19 cellular contexts compared by ENCODE assay signal in the genomic region with DNA sequence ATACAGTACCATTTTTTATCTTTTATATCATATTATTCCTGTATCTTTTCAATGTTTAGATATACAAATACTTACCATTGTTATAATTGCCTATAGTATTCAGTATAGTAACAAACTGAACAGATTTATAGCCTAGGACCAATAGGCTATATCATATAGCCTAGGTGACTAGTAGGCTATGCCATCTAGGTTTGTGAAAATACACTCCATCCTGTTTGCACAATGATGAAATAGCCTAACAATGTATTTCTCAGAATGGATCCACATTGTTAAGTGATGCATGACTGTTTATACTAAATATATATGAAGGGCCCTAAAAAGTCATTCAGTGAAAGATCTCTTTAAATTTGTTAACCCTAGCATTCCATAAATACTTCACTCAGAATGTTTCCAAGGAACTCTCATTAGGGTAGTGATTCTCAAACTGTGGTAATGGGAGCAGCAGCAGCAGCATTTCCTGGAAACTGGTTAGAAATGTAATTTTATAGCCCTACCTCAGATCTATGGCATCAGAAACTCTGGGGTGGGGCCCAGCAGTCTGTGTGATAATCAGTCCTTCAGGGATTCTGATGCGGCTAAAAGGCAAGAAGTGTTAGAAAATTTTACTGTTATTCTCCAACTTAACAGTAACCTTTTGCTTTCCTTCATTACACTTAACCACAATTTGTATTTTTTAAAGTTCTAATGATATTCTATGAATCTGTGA.
DNase-seq lines count a peak whose midpoint lies in the region; ATAC-seq and TF ChIP-seq lines count a peak whose summit lies in the region.
"Had no signal": no experiment of that assay in that cellular context is flagged by ENCODE, and none has a peak within 500 bp of the region (broad histone marks: within the 10 kb centered on the region; RNA-seq: fewer than 3 reads in every experiment).

No MANE protein-coding gene starts in this region.

- H3K4ac ChIP-seq in IMR-90 (ENCODE audit: low read depth, low read length): no peak overlapping the region

- H3K23ac ChIP-seq in IMR-90 (ENCODE audit: low read depth, low read length): no peak overlapping the region

- in situ Hi-C loops in Caki2 (cut with HindIII; ENCODE audit: low pct_unique_long_range_greater_than_20kb, low sequenced_read_pairs) (no loop called here), IMR-90 (cut with MboI; ENCODE audit: low sequenced_read_pairs) (no loop called here)

- no peak overlapping the region for H2BK120ac ChIP-seq in IMR-90 (ENCODE audit: low read depth, low read length)

- H2BK20ac ChIP-seq in IMR-90 (ENCODE audit: low read depth, low read length): no peak overlapping the region

- H3K56ac ChIP-seq in IMR-90 (ENCODE audit: extremely low read depth, insufficient read depth, low read length): no peak overlapping the region

- H3K79me1 ChIP-seq in IMR-90 (ENCODE audit: low read depth in 1 of 2, low read length in 2 of 2): 0 out of 4 replicates have a peak, but pooled peaks cover 0 to 3% of the 10 kb centered on the region in 2 experiments

- no peak overlapping the region for H4K5ac ChIP-seq in IMR-90 (ENCODE audit: low read depth, low read length)

- no CpG with 5 or more reads among the region's 1 CpG for WGBS in IMR-90 (ENCODE audit: extremely low coverage in 2 of 2, insufficient read length in 1 of 2), 2 experiments
- 91 to 100% methylated on average over 1 of the region's 1 CpG for WGBS in esophagus squamous epithelium, 2 donors

- H2AK9ac ChIP-seq in IMR-90 (replicated peaks; ENCODE audit: low read depth, low read length, poor library complexity): no peak overlapping the region

- H3K9ac ChIP-seq in IMR-90 (ENCODE audit: low read depth, low read length): no peak overlapping the region

- TF ChIP-seq CTCF in IMR-90 (conservative IDR thresholded peaks at IDR 0.05; ENCODE audit: low read depth, low read length) (no peak), cardiac fibroblast (IDR thresholded peaks at IDR 0.05; ENCODE audit: low read depth, low read length) (no peak), mucosa of descending colon (IDR thresholded peaks at IDR 0.05) (no peak), esophagus squamous epithelium (IDR thresholded peaks at IDR 0.05) (no peak)

- peaks cover 3% of the 10 kb centered on the region; the same call in 1 of the 2 replicates for H3K36me3 ChIP-seq in IMR-90 (ENCODE audit: control insufficient read depth, insufficient read depth, low read length)
- no peaks in the 10 kb centered on the region for H3K36me3 ChIP-seq in mucosa of descending colon (ENCODE audit: low read depth)
- no peaks in the 10 kb centered on the region for H3K36me3 ChIP-seq in esophagus squamous epithelium
- H3K36me3 ChIP-seq: right lobe of liver had no signal

- no peak overlapping the region for H2AFZ ChIP-seq in IMR-90 (replicated peaks; ENCODE audit: low read length, poor library complexity)

- no peak overlapping the region for H3K14ac ChIP-seq in IMR-90 (replicated peaks; ENCODE audit: low read depth, low read length)

- H4K8ac ChIP-seq in IMR-90 (ENCODE audit: low read depth in 2 of 2, low read length in 2 of 2): no peak overlapping the region

- no peaks in the 10 kb centered on the region for H3K4me1 ChIP-seq in IMR-90 (ENCODE audit: control insufficient read depth, insufficient read depth, low read length)
- no peaks in the 10 kb centered on the region for H3K4me1 ChIP-seq in mucosa of descending colon (ENCODE audit: low read depth)
- H3K4me1 ChIP-seq in esophagus squamous epithelium: no peaks in the 10 kb centered on the region
- H3K4me1 ChIP-seq: right lobe of liver, testis had no signal

- no peak overlapping the region for H3K4me2 ChIP-seq in IMR-90 (ENCODE audit: low read depth, low read length)

- H2AK5ac ChIP-seq in IMR-90 (ENCODE audit: low read depth, low read length): no peak overlapping the region

- no peak for TF ChIP-seq RAD21 in IMR-90 (IDR thresholded peaks at IDR 0.05; ENCODE audit: low read length)

- CTCF ChIA-PET in IMR-90 (lab: Yijun Ruan, JAX): no interaction called here

- H2BK5ac ChIP-seq in IMR-90 (ENCODE audit: low read depth, low read length, poor library complexity, severe bottlenecking): no peak overlapping the region

- no peak overlapping the region for H4K91ac ChIP-seq in IMR-90 (ENCODE audit: insufficient read depth, low read depth, low read length)

- no peaks in the 10 kb centered on the region for H4K20me1 ChIP-seq in IMR-90 (ENCODE audit: insufficient read depth, low read length)

- H3K27me3 ChIP-seq in IMR-90 (ENCODE audit: control insufficient read depth, insufficient read depth, low read length): no peaks in the 10 kb centered on the region
- H3K27me3 ChIP-seq in esophagus squamous epithelium: no peaks in the 10 kb centered on the region
- H3K27me3 ChIP-seq: testis had no signal

- no peak overlapping the region for H3K18ac ChIP-seq in IMR-90 (ENCODE audit: low read depth, low read length)

- BruUV-seq in IMR-90 (replicated peaks; lab: Mats Ljungman, UMichigan): no TSS peak

- POLR2A ChIA-PET in IMR-90 (lab: Charles Lee; ENCODE audit: unreplicated experiment): no interaction called here

- H3K27ac ChIP-seq in IMR-90 (ENCODE audit: insufficient read depth, low read length) (no peak overlapping the region), esophagus squamous epithelium (no peak overlapping the region)
- H3K27ac ChIP-seq: right lobe of liver, testis had no signal

- dilution Hi-C loops in IMR-90 (cut with HindIII; ENCODE audit: low sequenced_read_pairs, unreplicated experiment): no loop called here

- no peak overlapping the region for H2BK15ac ChIP-seq in IMR-90 (ENCODE audit: low read depth, low read length)

- TF ChIP-seq POLR2A in IMR-90 (IDR thresholded peaks at IDR 0.05; ENCODE audit: low read depth, low read length): no peak
- no peak for TF ChIP-seq POLR2A in esophagus squamous epithelium (IDR thresholded peaks at IDR 0.05)

- H3K9me3 ChIP-seq in IMR-90 (ENCODE audit: control insufficient read depth, insufficient read depth, low read length) (no peaks in the 10 kb centered on the region), mucosa of descending colon (no peaks in the 10 kb centered on the region), esophagus squamous epithelium (no peaks in the 10 kb centered on the region)
- H3K9me3 ChIP-seq: right lobe of liver, testis had no signal

- ATAC-seq in IMR-90 (ENCODE audit: low read depth): peak; percentile 42
- ATAC-seq in mucosa of descending colon: peak; percentile 68
- ATAC-seq in HG02884 (IDR thresholded peaks at IDR 0.05; ENCODE audit: unreplicated experiment): no peak
- ATAC-seq: right lobe of liver, T-helper 17 cell had no signal

- intact Hi-C loops in IMR-90 (cut with micrococcal nuclease): loop anchor here (5.0 kb wide), 1 partner anchor 77 kb away; the partner anchor contains the start of gene PRRG1
- intact Hi-C loops in mucosa of descending colon (cut with DNase I, micrococcal nuclease): no loop called here
- intact Hi-C loops in esophagus squamous epithelium (cut with DNase I): no loop called here

- H3K9me1 ChIP-seq in IMR-90 (ENCODE audit: insufficient read depth, low read length): no peaks in the 10 kb centered on the region

- DNase-seq in Caki2 (ENCODE audit: low read depth) (peak; percentile 2), IMR-90 (peak; percentile 29), cardiac fibroblast (ENCODE audit: low read depth in 2 of 2) (peak; percentile 24 to 51), mucosa of descending colon (peak in 1 of 3 donors; percentile 6), NCI-H187 (lab: John Stamatoyannopoulos, UW) (no peak), NCI-H2029 (lab: John Stamatoyannopoulos, UW) (no peak), esophagus squamous epithelium (lab: John Stamatoyannopoulos, UW) (no peak)
- DNase-seq: activated CD4-positive, CD25-positive, alpha-beta regulatory T cell; activated effector memory CD4-positive, alpha-beta T cell treated with Interleukin-2 at 50 U/mL for 16 hours; AML-193; amniotic stem cell; Calu3; cortex of kidney; NCI-H2171 treated with DMSO at 0.1 percent for 48 hours; nucleus accumbens; right lobe of liver; T-helper 17 cell; testis had no signal

- H3K4me3 ChIP-seq in IMR-90 (ENCODE audit: insufficient read depth, low read depth, low read length) (no peak overlapping the region), cardiac fibroblast (replicated peaks in 1 of 2; ENCODE audit: low read depth in 2 of 2, low read length in 2 of 2) (no peak overlapping the region), mucosa of descending colon (no peak overlapping the region), esophagus squamous epithelium (no peak overlapping the region)
- H3K4me3 ChIP-seq: right lobe of liver, testis had no signal

TF ChIP-seq in IMR-90, 13 proteins besides CTCF, POLR2A, EP300 and RAD21:
- TF ChIP-seq ELK1 (IDR thresholded peaks at IDR 0.05; ENCODE audit: borderline replicate concordance, low read depth, low read length) (no peak), SMC3 (IDR thresholded peaks at IDR 0.05; ENCODE audit: low read depth, low read length) (no peak), USF2 (IDR thresholded peaks at IDR 0.05; ENCODE audit: low read depth, low read length) (no peak), RFX5 (IDR thresholded peaks at IDR 0.05; ENCODE audit: low read depth, low read length) (no peak), FOS (IDR thresholded peaks at IDR 0.05; ENCODE audit: low read depth, low read length) (no peak), CEBPB (IDR thresholded peaks at IDR 0.05; ENCODE audit: low read depth, low read length) (0 out of 2 replicates have a peak, but pooled peaks have one; percentile 23), MAZ (IDR thresholded peaks at IDR 0.05; ENCODE audit: borderline replicate concordance, low read depth, low read length) (no peak), CHD1 (IDR thresholded peaks at IDR 0.05; ENCODE audit: low read depth, low read length) (no peak)

Comparison
In these comparisons a context has a peak if more than half of its experiments do, and no peak if none do; other contexts are left out.
1. DNase-seq: peak in Caki2 (single experiment), IMR-90 (single experiment) and cardiac fibroblast (2 of 2); none in NCI-H187 (0 of 2), NCI-H2029 (single experiment) and esophagus squamous epithelium (single experiment).